10 cellular contexts compared by ENCODE assay signal in the genomic region with DNA sequence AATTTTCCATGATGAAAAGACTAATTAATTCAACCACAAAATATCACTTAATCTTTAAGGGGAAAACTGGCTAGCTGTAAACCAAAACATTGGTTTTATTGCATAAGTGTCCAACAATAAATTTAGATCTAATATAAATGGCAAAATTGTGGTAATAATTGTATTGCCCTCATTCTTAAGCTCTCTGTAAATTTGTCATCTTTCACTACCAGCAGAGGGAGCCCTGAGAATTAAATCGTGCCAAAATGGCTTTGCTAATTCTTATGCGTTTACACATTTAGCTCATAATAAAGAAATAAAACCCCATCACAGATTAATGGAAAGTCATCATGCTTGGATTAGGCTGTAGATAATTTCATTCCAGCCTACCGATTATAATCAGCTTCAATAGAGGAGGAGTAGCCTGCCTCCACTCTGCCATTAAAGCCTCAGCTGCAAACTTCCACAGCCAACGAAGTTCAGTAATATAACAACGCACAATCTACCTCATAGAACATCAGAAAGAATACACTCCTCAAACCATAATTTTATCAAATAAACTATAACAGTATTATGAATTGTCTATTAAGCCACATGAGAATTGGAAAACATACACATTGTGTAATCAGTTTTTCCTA.
A peak's percentile ranks its signal among the peaks of the same experiment; 100 is the strongest.
DNase-seq lines count a peak whose midpoint lies in the region; ATAC-seq, FAIRE-seq and TF ChIP-seq lines count a peak whose summit lies in the region.
"Had no signal": no experiment of that assay in that cellular context is flagged by ENCODE, and none has a peak within 500 bp of the region (broad histone marks: within the 10 kb centered on the region; RNA-seq: fewer than 3 reads in every experiment).

No MANE protein-coding gene starts in this region.

- H3K36me3 ChIP-seq in BE2C = no peaks in the 10 kb centered on the region
- no peaks in the 10 kb centered on the region for H3K36me3 ChIP-seq in naive thymus-derived CD4-positive, alpha-beta T cell (ENCODE audit: control insufficient read depth in 2 of 3, insufficient read depth in 3 of 3, low read length in 3 of 3)

- no peak overlapping the region for H3K27ac ChIP-seq in naive thymus-derived CD4-positive, alpha-beta T cell (ENCODE audit: low read depth, low read length)

- intact Hi-C loops in naive thymus-derived CD4-positive, alpha-beta T cell (cut with micrococcal nuclease) = loop anchor here in 1 of 2 donors (1.0 kb wide), 1 partner anchor 140 kb away; no protein-coding TSS in a partner anchor

- H3K4me3 Mint-ChIP-seq in naive thymus-derived CD4-positive, alpha-beta T cell = no peak overlapping the region
- H3K4me3 Mint-ChIP-seq: IgD-negative memory B cell, memory B cell had no signal

- peaks cover 0 to 5% (median 0%) of the 10 kb centered on the region in 11 donors for H3K9me3 Mint-ChIP-seq in naive thymus-derived CD4-positive, alpha-beta T cell
- H3K9me3 Mint-ChIP-seq: IgD-negative memory B cell, memory B cell had no signal

- DNase-seq in BE2C (peak; percentile 13), GM13977 (ENCODE audit: low spot score) (peak; percentile 35), NCI-H526 treated with DMSO at 0.1 percent for 48 hours (lab: John Stamatoyannopoulos, UW) (peak; percentile 19), D341Med (ENCODE audit: low spot score) (no peak)
- DNase-seq in naive thymus-derived CD4-positive, alpha-beta T cell = peak in 5 of 9 donors; percentile 8 to 19 (median 10)

- no peaks in the 10 kb centered on the region for H3K9me3 ChIP-seq in BE2C
- H3K9me3 ChIP-seq in naive thymus-derived CD4-positive, alpha-beta T cell (ENCODE audit: control insufficient read depth in 2 of 3, low read length in 3 of 3) = no peaks in the 10 kb centered on the region

- ATAC-seq in naive thymus-derived CD4-positive, alpha-beta T cell = no peak
- ATAC-seq in GM21825 (IDR thresholded peaks at IDR 0.05; ENCODE audit: unreplicated experiment) = no peak
- ATAC-seq in GM21529 (IDR thresholded peaks at IDR 0.05; ENCODE audit: unreplicated experiment) = no peak

- TF ChIP-seq CTCF in BE2C (IDR thresholded peaks at IDR 0.05; ENCODE audit: low read depth, low read length) = peak; percentile 58
- peak; percentile 62 for TF ChIP-seq CTCF in GM13977 (IDR thresholded peaks at IDR 0.05; ENCODE audit: extremely low read depth, insufficient read depth, missing control alignments)

- H3K36me3 Mint-ChIP-seq in naive thymus-derived CD4-positive, alpha-beta T cell = no peaks in the 10 kb centered on the region
- H3K36me3 Mint-ChIP-seq: IgD-negative memory B cell, memory B cell had no signal

- POLR2A ChIA-PET in naive thymus-derived CD4-positive, alpha-beta T cell (lab: Charles Lee) = no interaction called here

- CTCF ChIA-PET in naive thymus-derived CD4-positive, alpha-beta T cell (lab: Charles Lee) = interaction anchor here (0.7 to 1.7 kb wide), 6 partner anchors 11 to 846 kb away, joined by 3 to 9 read pairs (median 5); no protein-coding TSS in a partner anchor

- peak; percentile 14 for FAIRE-seq in colon (lab: Jason Lieb, UNC)

- no peak overlapping the region for H3K27ac Mint-ChIP-seq in naive thymus-derived CD4-positive, alpha-beta T cell
- H3K27ac Mint-ChIP-seq: IgD-negative memory B cell, memory B cell had no signal

- peaks cover 0 to 6% (median 0%) of the 10 kb centered on the region in 7 donors for H3K4me1 Mint-ChIP-seq in naive thymus-derived CD4-positive, alpha-beta T cell
- H3K4me1 Mint-ChIP-seq: IgD-negative memory B cell, memory B cell had no signal

- H3K27me3 ChIP-seq in BE2C = no peaks in the 10 kb centered on the region
- no peaks in the 10 kb centered on the region for H3K27me3 ChIP-seq in naive thymus-derived CD4-positive, alpha-beta T cell (ENCODE audit: control insufficient read depth in 2 of 2, insufficient read depth in 2 of 2, low read length in 2 of 2)

- in situ Hi-C loops in GM13977 (cut with MboI; ENCODE audit: low pct_unique_long_range_greater_than_20kb, low sequenced_read_pairs, unreplicated experiment) = no loop called here

- no peaks in the 10 kb centered on the region for H3K4me1 ChIP-seq in BE2C
- H3K4me1 ChIP-seq in naive thymus-derived CD4-positive, alpha-beta T cell (ENCODE audit: control insufficient read depth in 2 of 2, insufficient read depth in 2 of 2, low read length in 2 of 2) = no peaks in the 10 kb centered on the region

- H3K4me3 ChIP-seq in BE2C (ENCODE audit: low read depth, low read length) = no peak overlapping the region
- no peak overlapping the region for H3K4me3 ChIP-seq in naive thymus-derived CD4-positive, alpha-beta T cell (ENCODE audit: low read length)

- peaks cover 32 to 48% (median 42%) of the 10 kb centered on the region in 5 donors for H3K27me3 Mint-ChIP-seq in naive thymus-derived CD4-positive, alpha-beta T cell
